ENCODE assay signal across 9 cellular contexts in genomic region chr4:153651961-153652784, GRCh38. TPM values are rescaled to one million over a fixed set of nuclear protein-coding genes. Genes with fewer than 3 reads are reported as not detected.
DNase-seq lines count a peak whose midpoint lies in the region; ATAC-seq, FAIRE-seq and TF ChIP-seq lines count a peak whose summit lies in the region.
"Had no signal": no experiment of that assay in that cellular context is flagged by ENCODE, and none has a peak within 500 bp of the region (broad histone marks: within the 10 kb centered on the region; RNA-seq: fewer than 3 reads in every experiment).

No MANE protein-coding gene starts in this region.

- TF ChIP-seq EP300 in K562 (IDR thresholded peaks at IDR 0.05; ENCODE audit: low read length): no peak

- peak in 1 of 2 donors; percentile 7 for ATAC-seq in CD4-positive, CD25-positive, alpha-beta regulatory T cell (ENCODE audit: low read depth in 2 of 2)
- ATAC-seq in K562: no peak

- WGBS in K562 (ENCODE audit: insufficient coverage, low coverage, missing lambda C conversion rate): 5% methylated on average over 11 of the region's 11 CpGs
- 76% methylated on average over 11 of the region's 11 CpGs for WGBS in mesenchymal stem cell

- H3K27me3 ChIP-seq in CD4-positive, CD25-positive, alpha-beta regulatory T cell (ENCODE audit: control insufficient read depth, insufficient read depth, low read length): peaks cover 3% of the 10 kb centered on the region
- H3K27me3 ChIP-seq in K562 (ENCODE audit: control insufficient read depth in 2 of 2, insufficient read depth in 2 of 2, low read length in 2 of 2) (peaks cover 4 to 18% of the 10 kb centered on the region in 2 experiments; a peak in 3 of 5 replicates), muscle layer of duodenum (ENCODE audit: low read depth, low read length) (no peaks in the 10 kb centered on the region), mesenchymal stem cell (ENCODE audit: control insufficient read depth in 1 of 2, insufficient read depth in 1 of 2, low read length in 2 of 2) (no peaks in the 10 kb centered on the region)

- H2BK12ac ChIP-seq in mesenchymal stem cell (ENCODE audit: low read length in 2 of 2): no peak overlapping the region

- H4K8ac ChIP-seq in mesenchymal stem cell (ENCODE audit: low read length): no peak overlapping the region

- H2BK5ac ChIP-seq in mesenchymal stem cell (ENCODE audit: low read depth, low read length, poor library complexity, severe bottlenecking): no peak overlapping the region

- no peak overlapping the region for H3K14ac ChIP-seq in mesenchymal stem cell (ENCODE audit: low read length in 2 of 2)

- no peak overlapping the region for H2BK120ac ChIP-seq in mesenchymal stem cell (ENCODE audit: low read depth, low read length)

- no peak overlapping the region for H3K23ac ChIP-seq in mesenchymal stem cell (ENCODE audit: low read length in 2 of 2)

- peak overlapping the region; percentile 38 for H3K4me3 ChIP-seq in CD4-positive, CD25-positive, alpha-beta regulatory T cell (ENCODE audit: low read depth, low read length)
- H3K4me3 ChIP-seq in K562: no peak overlapping the region
- no peak overlapping the region for H3K4me3 ChIP-seq in muscle layer of duodenum (ENCODE audit: low read depth in 1 of 2, low read length in 2 of 2)
- no peak overlapping the region for H3K4me3 ChIP-seq in mesenchymal stem cell (ENCODE audit: insufficient read depth in 1 of 2, low read depth in 1 of 2, low read length in 2 of 2)

- CTCF ChIA-PET in K562 (lab: Yijun Ruan, JAX; ENCODE audit: low intra/inter-chr PET ratio): no interaction called here

- H4K91ac ChIP-seq in mesenchymal stem cell (ENCODE audit: low read length): no peak overlapping the region

- intact Hi-C loops in K562 (cut with micrococcal nuclease): no loop called here

- H3K27ac ChIP-seq in CD4-positive, CD25-positive, alpha-beta regulatory T cell (ENCODE audit: insufficient read depth, low read length, poor library complexity, severe bottlenecking): peak overlapping the region; percentile 41
- H3K27ac ChIP-seq in K562 (ENCODE audit: extremely low read depth, low read depth, low read length) (no peak overlapping the region), muscle layer of duodenum (ENCODE audit: low read length) (peak overlapping the region; percentile 78), mesenchymal stem cell (ENCODE audit: low read length, poor library complexity, severe bottlenecking) (no peak overlapping the region)

- TF ChIP-seq POLR2A in K562 (conservative IDR thresholded peaks at IDR 0.05): no peak

- no peak for FAIRE-seq in K562 (lab: Jason Lieb, UNC)

- H3K4me1 ChIP-seq in CD4-positive, CD25-positive, alpha-beta regulatory T cell (ENCODE audit: control insufficient read depth, insufficient read depth, low read length, poor library complexity, severe bottlenecking): peaks cover 20% of the 10 kb centered on the region
- H3K4me1 ChIP-seq in K562 (replicated peaks in 1 of 2; ENCODE audit: control insufficient read depth in 2 of 2, insufficient read depth in 2 of 2, low read length in 2 of 2): no peaks in the 10 kb centered on the region; a peak in 1 of 5 replicates
- no peaks in the 10 kb centered on the region for H3K4me1 ChIP-seq in muscle layer of duodenum (ENCODE audit: control insufficient read depth in 1 of 2, insufficient read depth in 2 of 2, low read length in 2 of 2)
- H3K4me1 ChIP-seq in mesenchymal stem cell (ENCODE audit: control insufficient read depth, insufficient read depth, low read depth, low read length): peaks cover 4% of the 10 kb centered on the region

- H3K79me2 ChIP-seq in K562 (ENCODE audit: control insufficient read depth, insufficient read depth, low read length): no peaks in the 10 kb centered on the region

- H3K9ac ChIP-seq in K562 (ENCODE audit: insufficient read depth in 1 of 2, low read depth in 2 of 2, low read length in 2 of 2) (no peak overlapping the region), mesenchymal stem cell (ENCODE audit: low read length) (no peak overlapping the region)

- H3K79me1 ChIP-seq in mesenchymal stem cell (replicated peaks; ENCODE audit: low read length, poor library complexity, severe bottlenecking): no peaks in the 10 kb centered on the region

- BruUV-seq in K562 (replicated peaks; lab: Mats Ljungman, UMichigan): no TSS peak

- peak in 1 of 3 donors; percentile 23 for DNase-seq in CD4-positive, CD25-positive, alpha-beta regulatory T cell
- DNase-seq in NCI-H69 (lab: John Stamatoyannopoulos, UW) (peak; percentile 22), K562 (ENCODE audit: extremely low read depth in 1 of 4, low spot score in 3 of 4) (no peak), NCI-H2081 treated with DMSO at 0.1 percent for 48 hours (lab: John Stamatoyannopoulos, UW) (no peak), occipital lobe (lab: John Stamatoyannopoulos, UW) (no peak), mesenchymal stem cell (no peak)
- no peak for DNase-seq in stimulated activated CD4-positive, alpha-beta T cell treated with anti-CD3 and anti-CD28 coated beads, Interleukin-4, amount 100 ng/mL, for 24 hours
- DNase-seq: retina had no signal

- H3K36me3 ChIP-seq in CD4-positive, CD25-positive, alpha-beta regulatory T cell (ENCODE audit: control insufficient read depth, insufficient read depth, low read length): no peaks in the 10 kb centered on the region
- no peaks in the 10 kb centered on the region for H3K36me3 ChIP-seq in K562 (ENCODE audit: control insufficient read depth, insufficient read depth, low read length)
- H3K36me3 ChIP-seq in muscle layer of duodenum (ENCODE audit: control insufficient read depth in 1 of 2, insufficient read depth in 2 of 2, low read length in 2 of 2): no peaks in the 10 kb centered on the region
- H3K36me3 ChIP-seq in mesenchymal stem cell (ENCODE audit: control insufficient read depth in 1 of 2, insufficient read depth in 2 of 2, low read depth in 1 of 2, low read length in 2 of 2): no peaks in the 10 kb centered on the region

- H3K4me1 Mint-ChIP-seq in CD4-positive, CD25-positive, alpha-beta regulatory T cell: peaks cover 0 to 30% (median 14%) of the 10 kb centered on the region in 4 donors

- no peaks in the 10 kb centered on the region for H3K36me3 Mint-ChIP-seq in CD4-positive, CD25-positive, alpha-beta regulatory T cell

- H3K4me2 ChIP-seq in K562 (ENCODE audit: insufficient read depth, low read length) (no peak overlapping the region), mesenchymal stem cell (ENCODE audit: low read length, poor library complexity, severe bottlenecking) (no peak overlapping the region)

- TF ChIP-seq RAD21 in K562 (CRISPR knock-in tag; conservative IDR thresholded peaks at IDR 0.05 in 1 of 2, IDR thresholded peaks at IDR 0.05 in 1 of 2): no peak

- no peaks in the 10 kb centered on the region for H3K9me3 ChIP-seq in CD4-positive, CD25-positive, alpha-beta regulatory T cell (ENCODE audit: control insufficient read depth in 2 of 2, low read length in 2 of 2)
- H3K9me3 ChIP-seq in K562 (replicated peaks; ENCODE audit: control insufficient read depth, insufficient read depth, low read depth, low read length) (no peaks in the 10 kb centered on the region), muscle layer of duodenum (ENCODE audit: control insufficient read depth in 1 of 2, low read length in 2 of 2) (no peaks in the 10 kb centered on the region), mesenchymal stem cell (ENCODE audit: control insufficient read depth, low read length) (no peaks in the 10 kb centered on the region)

- H3K4me3 Mint-ChIP-seq in CD4-positive, CD25-positive, alpha-beta regulatory T cell: peak overlapping the region in 2 of 4 donors; percentile 50 to 83

- H3K9me1 ChIP-seq in K562 (ENCODE audit: control insufficient read depth, insufficient read depth, low read length): no peaks in the 10 kb centered on the region

- H3K18ac ChIP-seq in mesenchymal stem cell (ENCODE audit: low read depth in 1 of 2, low read length in 2 of 2): no peak overlapping the region

- TF ChIP-seq CTCF in K562 (IDR thresholded peaks at IDR 0.05 in 2 of 3, conservative IDR thresholded peaks at IDR 0.05 in 1 of 3; ENCODE audit: insufficient read depth in 2 of 3, low read depth in 1 of 3, low read length in 3 of 3): no peak

- POLR2A ChIA-PET in K562 (lab: Yijun Ruan, JAX): interaction anchor here (0.6 kb wide), 1 partner anchor 165 kb away, joined by 3 read pairs; no protein-coding TSS in a partner anchor

- no peaks in the 10 kb centered on the region for H3K9me3 Mint-ChIP-seq in CD4-positive, CD25-positive, alpha-beta regulatory T cell

- in situ Hi-C loops in K562 (cut with MboI): no loop called here

- H2BK15ac ChIP-seq in mesenchymal stem cell (ENCODE audit: low read depth, poor library complexity, severe bottlenecking): no peak overlapping the region

- peak overlapping the region; percentile 18; the same call in 1 of the 2 replicates for H2AFZ ChIP-seq in K562 (ENCODE audit: low read depth, low read length)
- H2AFZ ChIP-seq in mesenchymal stem cell (ENCODE audit: low read depth, low read length): no peak overlapping the region

- H3K27me3 Mint-ChIP-seq in CD4-positive, CD25-positive, alpha-beta regulatory T cell: peaks cover 5% of the 10 kb centered on the region

- H2AK5ac ChIP-seq in mesenchymal stem cell (ENCODE audit: low read length, severe bottlenecking): no peak overlapping the region

- peak overlapping the region; percentile 72 to 85 (median 75) for H3K27ac Mint-ChIP-seq in CD4-positive, CD25-positive, alpha-beta regulatory T cell

- no peak overlapping the region for H3K4ac ChIP-seq in mesenchymal stem cell (ENCODE audit: low read depth in 1 of 2, low read length in 2 of 2)

- H4K20me1 ChIP-seq in K562 (replicated peaks; ENCODE audit: control insufficient read depth, insufficient read depth, low read length): no peaks in the 10 kb centered on the region

RNA-seq across cellular contexts. Expression of gene TLR2, which starts 31.9 kb away (rescaled TPM):
- 1.4 TPM for total RNA-seq in CD4-positive, CD25-positive, alpha-beta regulatory T cell
- under 1 TPM in 3 of 4 donors, not detected in 1; 0.55 to 0.74 (median 0.64) TPM for polyA plus RNA-seq in CD4-positive, CD25-positive, alpha-beta regulatory T cell
- total RNA-seq in K562 (2011; cell fraction: chromatin; rRNA removed; ENCODE audit: low replicate concordance): not detected in 2 replicates
- total RNA-seq in K562 (2011; cell fraction: nucleolus; rRNA removed): not detected in 2 replicates
- not detected in 2 replicates for total RNA-seq in K562 (2011; cell fraction: nucleoplasm; rRNA removed)
- total RNA-seq in K562 (2014; rRNA removed) (not detected in 2 replicates), K562 (2014; rRNA removed; fragmentation: Illumina TruSeq; extraction: Trizol) (0.11 TPM in 1 of 2 replicates, not detected in the other), K562 (2015; rRNA removed; fragmentation: Illumina TruSeq; extraction: Trizol) (not detected in 2 replicates), K562 (2021) (0.09 and 0.22 TPM in 2 replicates), occipital lobe (1.6 TPM)
- polyA plus RNA-seq in K562 (2011; rRNA removed) (not detected in 2 replicates), K562 (2014; fragmentation: Illumina TruSeq; extraction: Trizol) (not detected in 2 replicates), K562 (2014; fragmentation: Nextera tagmentation; extraction: Ambion mirVana) (not detected), K562 (2014; rRNA removed) (0.23 TPM in 1 of 2 replicates, not detected in the other)
- polyA plus RNA-seq in K562 (2011; cell fraction: cytosol; rRNA removed): not detected in 2 replicates
- 0.09 and 0.24 TPM in 2 replicates for polyA plus RNA-seq in K562 (2011; cell fraction: nucleus; rRNA removed)
- 0.07 TPM in 1 of 2 replicates, not detected in the other for polyA plus RNA-seq in K562 (2012)
- 0.06 TPM in 1 of 2 replicates, not detected in the other for polyA minus RNA-seq in K562 (2011; rRNA and poly(A)+ RNA removed)
- polyA minus RNA-seq in K562 (2011; cell fraction: cytosol; rRNA and poly(A)+ RNA removed): not detected in 2 replicates
- polyA minus RNA-seq in K562 (2011; cell fraction: nucleus; rRNA and poly(A)+ RNA removed): not detected in 2 replicates
- polyA plus RNA-seq in mesenchymal stem cell (2013, experiment 1 of 2): 0.06 TPM
- 0.05 TPM for polyA plus RNA-seq in mesenchymal stem cell (2013, experiment 2 of 2)

Comparison
In these comparisons a context has a peak if more than half of its experiments do, and no peak if none do; other contexts are left out.
1. H3K27ac ChIP-seq: peak in CD4-positive, CD25-positive, alpha-beta regulatory T cell (single experiment) and muscle layer of duodenum (single experiment); none in K562 (single experiment) and mesenchymal stem cell (single experiment).